23 cellular contexts compared by ENCODE assay signal in the genomic region with DNA sequence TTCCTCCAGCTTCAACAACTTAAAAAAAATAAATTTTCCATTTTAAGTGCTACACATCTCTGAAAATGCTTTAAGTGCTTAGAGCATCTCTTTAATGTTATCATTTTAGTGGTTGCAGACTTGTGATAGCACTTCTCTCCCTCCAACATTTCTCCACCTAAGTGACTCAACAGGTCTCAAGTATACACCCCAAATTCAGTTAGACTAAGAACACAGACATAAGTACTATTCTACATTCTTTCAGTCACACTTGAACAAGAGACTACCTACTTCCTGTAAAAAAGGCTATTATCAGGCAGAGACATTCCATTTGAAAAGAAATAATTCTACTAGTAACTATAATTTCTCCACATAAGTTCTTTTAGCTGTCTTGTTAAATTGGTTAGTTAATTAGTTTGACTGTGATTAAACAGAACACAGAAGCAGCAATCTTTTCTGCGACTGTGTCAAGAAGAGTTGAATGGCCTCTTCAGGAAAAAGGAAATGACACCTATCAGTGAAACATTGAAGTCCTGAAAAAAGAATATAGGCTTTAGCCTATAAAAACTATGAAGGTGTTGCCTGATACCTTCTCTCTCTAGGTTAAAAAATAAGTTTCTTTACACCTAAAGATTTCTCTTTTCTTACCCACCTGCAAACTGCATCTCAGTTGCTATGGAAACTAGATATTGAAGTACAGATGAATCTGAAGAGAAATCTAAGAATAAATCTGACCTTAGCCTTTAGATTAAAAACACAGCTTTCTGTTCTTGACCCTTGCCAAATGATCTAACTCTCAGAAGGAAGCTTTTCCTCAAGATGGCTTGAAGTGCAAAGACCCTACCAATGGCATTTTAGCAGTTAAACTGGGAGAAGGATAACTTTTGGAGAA. TPM values are rescaled to one million over a fixed set of nuclear protein-coding genes. Genes with fewer than 3 reads are reported as not detected.
DNase-seq lines count a peak whose midpoint lies in the region; ATAC-seq, FAIRE-seq and TF ChIP-seq lines count a peak whose summit lies in the region.
"Had no signal": no experiment of that assay in that cellular context is flagged by ENCODE, and none has a peak within 500 bp of the region (broad histone marks: within the 10 kb centered on the region; RNA-seq: fewer than 3 reads in every experiment).

No MANE protein-coding gene starts in this region.

- no peaks in the 10 kb centered on the region for H3K27me3 Mint-ChIP-seq in natural killer cell (ENCODE audit: low read depth in 2 of 2)
- H3K27me3 Mint-ChIP-seq: naive thymus-derived CD8-positive, alpha-beta T cell; T-helper 17 cell had no signal

- peaks cover 28% of the 10 kb centered on the region in 2 donors for H3K4me1 Mint-ChIP-seq in natural killer cell

- H3K4me3 Mint-ChIP-seq in natural killer cell = peak overlapping the region; percentile 1
- H3K4me3 Mint-ChIP-seq: naive thymus-derived CD8-positive, alpha-beta T cell; T-helper 17 cell had no signal

- no peak for TF ChIP-seq CTCF in natural killer cell (IDR thresholded peaks at IDR 0.05)

- H3K9me3 Mint-ChIP-seq in natural killer cell = no peaks in the 10 kb centered on the region
- H3K9me3 Mint-ChIP-seq: naive thymus-derived CD8-positive, alpha-beta T cell had no signal

- ATAC-seq in GM18511 (IDR thresholded peaks at IDR 0.05; ENCODE audit: unreplicated experiment) (peak; percentile 49), HG02885 (IDR thresholded peaks at IDR 0.05; ENCODE audit: poor library complexity, unreplicated experiment) (peak; percentile 59), natural killer cell (peak; percentile 78 to 92 (median 86)), GM19452 (IDR thresholded peaks at IDR 0.05; ENCODE audit: unreplicated experiment) (no peak)
- ATAC-seq: gastrocnemius medialis; naive thymus-derived CD8-positive, alpha-beta T cell; T-helper 17 cell had no signal

- no peak for DNase-seq in natural killer cell
- DNase-seq in NCI-H748 treated with DMSO at 0.1 percent for 48 hours (lab: John Stamatoyannopoulos, UW) = no peak
- DNase-seq in globus pallidus (ENCODE audit: low spot score) = no peak
- no peak for DNase-seq in NOMO-1 treated with dmso at 0.1 percent for 144 hours (lab: John Stamatoyannopoulos, UW; ENCODE audit: unreplicated experiment)
- DNase-seq: activated CD4-positive, alpha-beta T cell treated with anti-CD3 and anti-CD28 coated beads, Interleukin-2, amount 50 U/mL, for 48 hours; activated naive CD4-positive, alpha-beta T cell; amniotic stem cell; dorsolateral prefrontal cortex; gastrocnemius medialis; GDM1; HCEC 1CT; KG1; naive thymus-derived CD8-positive, alpha-beta T cell; NCI-H2029 treated with DMSO at 0.1 percent for 48 hours; NK-92 treated with Interleukin-12 subunit alpha and Interleukin-12 subunit beta, amount 100 ng/mL, for 24 hours; Peyer's patch; sigmoid colon; substantia nigra; T-helper 17 cell had no signal

- intact Hi-C loops in natural killer cell (cut with micrococcal nuclease) = loop anchor here (2.0 kb wide), 1 partner anchor 18 kb away; a partner anchor contains a TSS

- peak overlapping the region; percentile 67 to 74 for H3K27ac Mint-ChIP-seq in natural killer cell
- H3K27ac Mint-ChIP-seq: T-helper 17 cell had no signal

- FAIRE-seq in colon (lab: Jason Lieb, UNC) = peak; percentile 5

- no peaks in the 10 kb centered on the region for H3K36me3 Mint-ChIP-seq in natural killer cell

RNA-seq across cellular contexts. Expression of a gene that starts 18.0 kb away (rescaled TPM):
- total RNA-seq in natural killer cell = 10 to 100 TPM; 28.5 to 31.7 (median 29.0) TPM
